In genomic region chr5:109479260-109479860, GRCh38 we compare ENCODE assay signal across 9 cellular contexts.
DNase-seq lines count a peak whose midpoint lies in the region; TF ChIP-seq lines count a peak whose summit lies in the region.
"Had no signal": no experiment of that assay in that cellular context is flagged by ENCODE, and none has a peak within 500 bp of the region (broad histone marks: within the 10 kb centered on the region; RNA-seq: fewer than 3 reads in every experiment).

No MANE protein-coding gene starts in this region.

- H3K4me1 ChIP-seq in right atrium auricular region = peaks cover 0 to 8% of the 10 kb centered on the region in 2 donors

- TF ChIP-seq CTCF in astrocyte of the cerebellum (IDR thresholded peaks at IDR 0.05; ENCODE audit: low read depth, low read length, missing control alignments) (peak; percentile 13), right atrium auricular region (IDR thresholded peaks at IDR 0.05) (peak in 1 of 2 donors; percentile 54)

- H3K4me3 ChIP-seq in astrocyte of the cerebellum (ENCODE audit: low read depth, low read length) (no peak overlapping the region), right atrium auricular region (no peak overlapping the region)

- no peaks in the 10 kb centered on the region for H3K27me3 ChIP-seq in right atrium auricular region

- no peaks in the 10 kb centered on the region for H3K9me3 ChIP-seq in right atrium auricular region

- in situ Hi-C loops in KBM-7 (cut with MboI; ENCODE audit: low pct_unique_long_range_greater_than_20kb, low sequenced_read_pairs) (no loop called here), astrocyte of the cerebellum (cut with HindIII; ENCODE audit: low sequenced_read_pairs) (no loop called here)

- H3K27ac ChIP-seq in right atrium auricular region = no peak overlapping the region
- H3K27ac ChIP-seq: epithelial cell of prostate had no signal

- H3K36me3 ChIP-seq in right atrium auricular region = no peaks in the 10 kb centered on the region

- DNase-seq in GM03348 (ENCODE audit: low spot score) (peak; percentile 34), KBM-7 (peak; percentile 33), astrocyte of the cerebellum (ENCODE audit: low read depth) (no peak), midbrain (lab: John Stamatoyannopoulos, UW) (peak; percentile 2), DMS79 (lab: John Stamatoyannopoulos, UW) (no peak), activated gamma-delta T cell (lab: John Stamatoyannopoulos, UW) (no peak), right atrium auricular region (ENCODE audit: low spot score) (no peak)
- DNase-seq in stimulated activated CD4-positive, alpha-beta T cell treated with anti-CD3 and anti-CD28 coated beads, Interleukin-4, amount 100 ng/mL, for 4 hours = no peak

Comparison
In these comparisons a context has a peak if more than half of its experiments do, and no peak if none do; other contexts are left out.
1. DNase-seq: peak in GM03348 (single experiment), KBM-7 (single experiment) and midbrain (single experiment); none in astrocyte of the cerebellum (single experiment), DMS79 (single experiment), stimulated activated CD4-positive, alpha-beta T cell treated with anti-CD3 and anti-CD28 coated beads, Interleukin-4, amount 100 ng/mL, for 4 hours (0 of 2), activated gamma-delta T cell (single experiment) and right atrium auricular region (single experiment).